21 cellular contexts compared by ENCODE assay signal in the genomic region with DNA sequence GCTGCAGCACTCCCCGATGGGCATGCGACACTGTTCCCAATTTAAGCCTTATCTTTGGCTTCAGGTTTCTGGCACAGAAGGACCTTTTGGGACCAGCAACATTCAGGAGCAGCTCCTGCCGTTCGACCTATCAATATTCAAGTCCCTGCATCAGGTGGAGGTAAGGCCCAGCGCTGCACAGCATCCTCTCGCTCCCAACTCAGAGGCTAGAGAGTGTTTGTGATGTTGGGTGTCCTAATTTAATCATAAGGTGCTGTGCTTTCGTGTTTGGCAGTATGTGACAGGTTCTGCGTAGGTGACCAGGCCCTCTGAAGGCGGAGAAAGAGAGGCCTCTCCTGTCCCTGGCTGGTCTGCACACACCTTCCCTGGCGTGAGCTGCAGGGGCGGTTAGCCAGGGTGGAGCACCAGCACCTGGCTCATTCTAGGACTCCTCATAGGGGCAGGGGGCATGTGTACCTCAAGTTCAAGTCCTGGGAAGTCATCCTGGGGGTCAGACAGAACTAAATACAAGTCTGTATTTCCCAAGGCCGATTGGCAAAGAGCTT. TPM values are rescaled to one million over a fixed set of nuclear protein-coding genes. Genes with fewer than 3 reads are reported as not detected.
DNase-seq lines count a peak whose midpoint lies in the region; ATAC-seq and TF ChIP-seq lines count a peak whose summit lies in the region.
"Had no signal": no experiment of that assay in that cellular context is flagged by ENCODE, and none has a peak within 500 bp of the region (broad histone marks: within the 10 kb centered on the region; RNA-seq: fewer than 3 reads in every experiment).

No MANE protein-coding gene starts in this region.

- intact Hi-C loops in IMR-90 (cut with micrococcal nuclease) = loop anchor here (2.0 to 5.0 kb wide), 2 partner anchors 64 to 210 kb away; a partner anchor contains a TSS

- CTCF ChIA-PET in IMR-90 (lab: Yijun Ruan, JAX) = interaction anchor here (1.1 kb wide), 1 partner anchor 10 kb away, joined by 3 read pairs; no protein-coding TSS in a partner anchor

- H3K79me1 ChIP-seq in IMR-90 (ENCODE audit: low read depth in 1 of 2, low read length in 2 of 2) = peaks cover 42 to 56% of the 10 kb centered on the region in 2 experiments

- no peak for TF ChIP-seq POLR2A in IMR-90 (IDR thresholded peaks at IDR 0.05; ENCODE audit: low read depth, low read length)

- TF ChIP-seq CTCF in IMR-90 (conservative IDR thresholded peaks at IDR 0.05; ENCODE audit: low read depth, low read length) = no peak
- TF ChIP-seq CTCF in chondrocyte (IDR thresholded peaks at IDR 0.05) = peak; percentile 2
- TF ChIP-seq CTCF in progenitor cell of endocrine pancreas (IDR thresholded peaks at IDR 0.05; ENCODE audit: unreplicated experiment) = no peak

- H3K18ac ChIP-seq in IMR-90 (ENCODE audit: low read depth, low read length) = no peak overlapping the region

- no peak overlapping the region for H4K91ac ChIP-seq in IMR-90 (ENCODE audit: insufficient read depth, low read depth, low read length)

- DNase-seq in IMR-90 (no peak), chondrocyte (ENCODE audit: low spot score) (no peak), progenitor cell of endocrine pancreas (ENCODE audit: low spot score, unreplicated experiment) (no peak), SW 1271 (lab: John Stamatoyannopoulos, UW) (no peak)
- DNase-seq in stimulated activated CD8-positive, alpha-beta memory T cell treated with anti-CD3 and anti-CD28 coated beads, Interleukin-4, amount 100 ng/mL, for 48 hours = no peak
- DNase-seq: activated CD4-positive, CD25-positive, alpha-beta regulatory T cell treated with anti-CD3 and anti-CD28 coated beads, Interleukin-2, amount 50 U/mL, for 72 hours; activated gamma-delta T cell treated with Interleukin-2 at 50 U/mL for 16 hours; CD4-positive, alpha-beta memory T cell; DMS 273 treated with DMSO at 0.1 percent for 48 hours; islet precursor cell; NCI-H1417; NCI-H2081 treated with DMSO at 0.1 percent for 48 hours; NCI-H82; SJCRH30 had no signal

- H3K36me3 ChIP-seq in BLaER1 treated with 17β-estradiol and CSF1 and Interleukin-3, amounts not matched to agents 10 nM and 100 nM = peaks cover 64 to 99% (median 90%) of the 10 kb centered on the region in 11 experiments
- H3K36me3 ChIP-seq in IMR-90 (ENCODE audit: control insufficient read depth, insufficient read depth, low read length) = peaks cover 55% of the 10 kb centered on the region

- H2AK9ac ChIP-seq in IMR-90 (replicated peaks; ENCODE audit: low read depth, low read length, poor library complexity) = peak overlapping the region; percentile 82

- no peak overlapping the region for H4K5ac ChIP-seq in IMR-90 (ENCODE audit: low read depth, low read length)

- H3K27me3 Mint-ChIP-seq in chondrocyte (ENCODE audit: low read depth) (no peaks in the 10 kb centered on the region), progenitor cell of endocrine pancreas (no peaks in the 10 kb centered on the region)
- H3K27me3 Mint-ChIP-seq: activated CD4-positive, alpha-beta memory T cell treated with anti-CD3 and anti-CD28 coated beads, Interleukin-2, amount 10 ng/mL, durations not matched to agents 7 days and 5 days; CD4-positive, alpha-beta memory T cell; T-cell had no signal

- no peak overlapping the region for H3K4me3 Mint-ChIP-seq in chondrocyte (ENCODE audit: unreplicated experiment)
- H3K4me3 Mint-ChIP-seq in progenitor cell of endocrine pancreas (ENCODE audit: low read depth) = no peak overlapping the region
- H3K4me3 Mint-ChIP-seq: activated CD4-positive, alpha-beta memory T cell treated with anti-CD3 and anti-CD28 coated beads, Interleukin-2, amount 10 ng/mL, durations not matched to agents 7 days and 5 days; CD4-positive, alpha-beta memory T cell; neural crest cell; T-cell had no signal

- no peak overlapping the region for H3K14ac ChIP-seq in IMR-90 (replicated peaks; ENCODE audit: low read depth, low read length)

- H2BK120ac ChIP-seq in IMR-90 (ENCODE audit: low read depth, low read length) = no peak overlapping the region

- in situ Hi-C loops in IMR-90 (cut with MboI; ENCODE audit: low sequenced_read_pairs) = no loop called here

- H3K9me3 Mint-ChIP-seq in chondrocyte (ENCODE audit: low read depth) (no peaks in the 10 kb centered on the region), progenitor cell of endocrine pancreas (ENCODE audit: low read depth) (no peaks in the 10 kb centered on the region)
- H3K9me3 Mint-ChIP-seq: activated CD4-positive, alpha-beta memory T cell treated with anti-CD3 and anti-CD28 coated beads, Interleukin-2, amount 10 ng/mL, durations not matched to agents 7 days and 5 days; neural crest cell; T-cell had no signal

- 0 out of 2 replicates have a peak, but pooled peaks cover 3% of the 10 kb centered on the region for H3K9me1 ChIP-seq in IMR-90 (ENCODE audit: insufficient read depth, low read length)

- H3K27me3 ChIP-seq in BLaER1 treated with 17β-estradiol and CSF1 and Interleukin-3, amounts not matched to agents 10 nM and 100 nM = no peaks in the 10 kb centered on the region
- no peaks in the 10 kb centered on the region for H3K27me3 ChIP-seq in IMR-90 (ENCODE audit: control insufficient read depth, insufficient read depth, low read length)
- H3K27me3 ChIP-seq: colonic mucosa, SJCRH30 had no signal

- H3K4me2 ChIP-seq in BLaER1 treated with 17β-estradiol and CSF1 and Interleukin-3, amounts not matched to agents 10 nM and 100 nM = peak overlapping the region; percentile 61 to 94 (median 77)
- H3K4me2 ChIP-seq in IMR-90 (ENCODE audit: low read depth, low read length) = no peak overlapping the region

- peak overlapping the region in 2 of 10 experiments; percentile 13 to 24; a peak in 2 of 20 replicates for H3K4me3 ChIP-seq in BLaER1 treated with 17β-estradiol and CSF1 and Interleukin-3, amounts not matched to agents 10 nM and 100 nM
- H3K4me3 ChIP-seq in IMR-90 (ENCODE audit: insufficient read depth, low read depth, low read length) = no peak overlapping the region
- H3K4me3 ChIP-seq: colonic mucosa, lung, SJCRH30 had no signal

- H3K4me1 Mint-ChIP-seq in chondrocyte (ENCODE audit: low read depth) = peaks cover 7% of the 10 kb centered on the region
- H3K4me1 Mint-ChIP-seq in progenitor cell of endocrine pancreas (ENCODE audit: low read depth) = peaks cover 1% of the 10 kb centered on the region
- H3K4me1 Mint-ChIP-seq: activated CD4-positive, alpha-beta memory T cell treated with anti-CD3 and anti-CD28 coated beads, Interleukin-2, amount 10 ng/mL, durations not matched to agents 7 days and 5 days; neural crest cell had no signal

- TF ChIP-seq RAD21 in IMR-90 (IDR thresholded peaks at IDR 0.05; ENCODE audit: low read length) = no peak

- H2AFZ ChIP-seq in IMR-90 (replicated peaks; ENCODE audit: low read length, poor library complexity) = no peak overlapping the region

- no peak overlapping the region for H2BK20ac ChIP-seq in IMR-90 (ENCODE audit: low read depth, low read length)

- no peak overlapping the region for H2BK15ac ChIP-seq in IMR-90 (ENCODE audit: low read depth, low read length)

- H3K36me3 Mint-ChIP-seq in chondrocyte (ENCODE audit: low read depth) = peaks cover 19% of the 10 kb centered on the region
- peaks cover 10% of the 10 kb centered on the region for H3K36me3 Mint-ChIP-seq in progenitor cell of endocrine pancreas (ENCODE audit: insufficient read depth)

- H3K4ac ChIP-seq in IMR-90 (ENCODE audit: low read depth, low read length) = no peak overlapping the region

- dilution Hi-C loops in IMR-90 (cut with HindIII; ENCODE audit: low sequenced_read_pairs, unreplicated experiment) = no loop called here

- H3K4me1 ChIP-seq in BLaER1 treated with 17β-estradiol and CSF1 and Interleukin-3, amounts not matched to agents 10 nM and 100 nM = peaks cover 27 to 99% (median 85%) of the 10 kb centered on the region in 10 experiments
- H3K4me1 ChIP-seq in IMR-90 (ENCODE audit: control insufficient read depth, insufficient read depth, low read length) = peaks cover 5% of the 10 kb centered on the region; the same call in 1 of the 2 replicates
- H3K4me1 ChIP-seq: colonic mucosa, SJCRH30 had no signal

- peak overlapping the region in 9 of 11 experiments; percentile 31 to 68 (median 59); a peak in 14 of 22 replicates for H3K9ac ChIP-seq in BLaER1 treated with 17β-estradiol and CSF1 and Interleukin-3, amounts not matched to agents 10 nM and 100 nM
- no peak overlapping the region for H3K9ac ChIP-seq in IMR-90 (ENCODE audit: low read depth, low read length)

- POLR2A ChIA-PET in IMR-90 (lab: Charles Lee; ENCODE audit: unreplicated experiment) = no interaction called here

- WGBS in IMR-90 (ENCODE audit: extremely low coverage in 2 of 2, insufficient read length in 1 of 2), 2 experiments = 72% methylated on average over 7 of the region's 12 CpGs; no CpG with 5 or more reads in 1 of the 2 experiments

- H4K8ac ChIP-seq in IMR-90 (ENCODE audit: low read depth in 2 of 2, low read length in 2 of 2) = no peak overlapping the region

- H3K56ac ChIP-seq in IMR-90 (ENCODE audit: extremely low read depth, insufficient read depth, low read length) = no peak overlapping the region

- H2AK5ac ChIP-seq in IMR-90 (ENCODE audit: low read depth, low read length) = no peak overlapping the region

- no peaks in the 10 kb centered on the region for H3K9me3 ChIP-seq in BLaER1 treated with 17β-estradiol and CSF1 and Interleukin-3, amounts not matched to agents 10 nM and 100 nM (replicated peaks in 1 of 11)
- H3K9me3 ChIP-seq in IMR-90 (ENCODE audit: control insufficient read depth, insufficient read depth, low read length) = no peaks in the 10 kb centered on the region
- H3K9me3 ChIP-seq: colonic mucosa, SJCRH30 had no signal

- no peak overlapping the region for H2BK5ac ChIP-seq in IMR-90 (ENCODE audit: low read depth, low read length, poor library complexity, severe bottlenecking)

- no peak overlapping the region for H3K23ac ChIP-seq in IMR-90 (ENCODE audit: low read depth, low read length)

- H3K27ac ChIP-seq in BLaER1 treated with 17β-estradiol and CSF1 and Interleukin-3, amounts not matched to agents 10 nM and 100 nM = peak overlapping the region in 10 of 11 experiments; percentile 57 to 79 (median 68); a peak in 21 of 22 replicates
- no peak overlapping the region for H3K27ac ChIP-seq in IMR-90 (ENCODE audit: insufficient read depth, low read length)
- H3K27ac ChIP-seq: colonic mucosa, SJCRH30 had no signal

- peaks cover 0 to 65% (median 14%) of the 10 kb centered on the region in 11 experiments; a peak in 13 of 22 replicates for H4K20me1 ChIP-seq in BLaER1 treated with 17β-estradiol and CSF1 and Interleukin-3, amounts not matched to agents 10 nM and 100 nM
- peaks cover 44% of the 10 kb centered on the region for H4K20me1 ChIP-seq in IMR-90 (ENCODE audit: insufficient read depth, low read length)

- BruUV-seq in IMR-90 (replicated peaks; lab: Mats Ljungman, UMichigan) = no TSS peak

- no peak for ATAC-seq in IMR-90 (ENCODE audit: low read depth)
- no peak for ATAC-seq in GM21723 (IDR thresholded peaks at IDR 0.05; ENCODE audit: unreplicated experiment)
- ATAC-seq: T-cell had no signal

- H3K27ac Mint-ChIP-seq in chondrocyte (ENCODE audit: unreplicated experiment) (no peak overlapping the region), progenitor cell of endocrine pancreas (peak overlapping the region; percentile 71)
- H3K27ac Mint-ChIP-seq: activated CD4-positive, alpha-beta memory T cell treated with anti-CD3 and anti-CD28 coated beads, Interleukin-2, amount 10 ng/mL, durations not matched to agents 7 days and 5 days; CD4-positive, alpha-beta memory T cell; T-cell had no signal

RNA-seq across cellular contexts. Expression of a gene that starts 16.9 kb away (rescaled TPM):
- total RNA-seq in IMR-90 (2012; rRNA removed) = 34.2 and 36.9 TPM in 2 replicates
- polyA plus RNA-seq in IMR-90 (2012; rRNA removed) = 86.0 and 92.2 TPM in 2 replicates
- 37.7 and 53.7 TPM in 2 replicates for polyA plus RNA-seq in IMR-90 (2012; cell fraction: cytosol; rRNA removed)
- polyA plus RNA-seq in IMR-90 (2012; cell fraction: nucleus; rRNA removed; ENCODE audit: low replicate concordance) = 524 and 765 TPM in 2 replicates
- total RNA-seq in chondrocyte = 97.6 to 121 TPM (median 101 TPM) in 3 replicates
- 199 and 214 TPM in 2 replicates for total RNA-seq in progenitor cell of endocrine pancreas

RNA-seq across cellular contexts. Expression of a gene that starts 18.5 kb away (rescaled TPM):
- total RNA-seq in IMR-90 (2012; rRNA removed) (1.1 and 1.3 TPM in 2 replicates), chondrocyte (3.3 to 13.7 TPM (median 12.7 TPM) in 3 replicates), progenitor cell of endocrine pancreas (3.3 and 3.6 TPM in 2 replicates)
- polyA plus RNA-seq in IMR-90 (2012; rRNA removed) = 4.0 and 4.6 TPM in 2 replicates
- 1.8 and 2.3 TPM in 2 replicates for polyA plus RNA-seq in IMR-90 (2012; cell fraction: cytosol; rRNA removed)
- 3.4 and 6.2 TPM in 2 replicates for polyA plus RNA-seq in IMR-90 (2012; cell fraction: nucleus; rRNA removed; ENCODE audit: low replicate concordance)
- total RNA-seq: neural crest cell had no signal

RNA-seq across cellular contexts. Expression of a gene that starts 22.8 kb away (rescaled TPM):
- total RNA-seq in IMR-90 (2012; rRNA removed) (not detected in 2 replicates), chondrocyte (not detected in 3 replicates), progenitor cell of endocrine pancreas (0.27 and 0.46 TPM in 2 replicates)
- 0.04 TPM in 1 of 2 replicates, not detected in the other for polyA plus RNA-seq in IMR-90 (2012; rRNA removed)
- polyA plus RNA-seq in IMR-90 (2012; cell fraction: cytosol; rRNA removed) = 0.04 TPM in 1 of 2 replicates, not detected in the other
- 0.24 and 0.60 TPM in 2 replicates for polyA plus RNA-seq in IMR-90 (2012; cell fraction: nucleus; rRNA removed; ENCODE audit: low replicate concordance)
- total RNA-seq: activated CD4-positive, alpha-beta memory T cell treated with anti-CD3 and anti-CD28 coated beads, Interleukin-2, amount 10 ng/mL, durations not matched to agents 7 days and 5 days; SJCRH30 had no signal
- polyA plus RNA-seq: CD4-positive, alpha-beta memory T cell had no signal

RNA-seq across cellular contexts. Expression of a gene that starts 27.4 kb away (rescaled TPM):
- total RNA-seq in IMR-90 (2012; rRNA removed) = not detected in 2 replicates
- 0.04 and 0.07 TPM in 2 replicates for polyA plus RNA-seq in IMR-90 (2012; rRNA removed)
- polyA plus RNA-seq in IMR-90 (2012; cell fraction: cytosol; rRNA removed) = 0.01 and 0.07 TPM in 2 replicates
- 0.01 and 0.03 TPM in 2 replicates for polyA plus RNA-seq in IMR-90 (2012; cell fraction: nucleus; rRNA removed; ENCODE audit: low replicate concordance)
- total RNA-seq in chondrocyte = 0.17 TPM in 1 of 3 replicates, not detected in the others
- total RNA-seq in progenitor cell of endocrine pancreas = 0.79 and 1.1 TPM in 2 replicates
